2 cellular contexts compared by ENCODE assay signal in genomic region chr19:50300814-50301606, GRCh38.
TF ChIP-seq lines count a peak whose summit lies in the region.

No MANE protein-coding gene starts in this region.

TF ChIP-seq in IMR-90, 13 proteins besides CTCF, POLR2A, EP300 and RAD21:
- TF ChIP-seq MAFK (IDR thresholded peaks at IDR 0.05; ENCODE audit: low read depth, low read length) (peak; percentile 9; the same call in 1 of the 2 replicates), RCOR1 (IDR thresholded peaks at IDR 0.05; ENCODE audit: insufficient replicate concordance, low read length) (no peak), FOS (IDR thresholded peaks at IDR 0.05; ENCODE audit: low read depth, low read length) (peak; percentile 61), ELK1 (IDR thresholded peaks at IDR 0.05; ENCODE audit: borderline replicate concordance, low read depth, low read length) (no peak)

TF ChIP-seq in K562, 482 proteins besides CTCF, POLR2A, EP300 and RAD21 (continues in another document):
- no peak for TF ChIP-seq NR2C1 (IDR thresholded peaks at IDR 0.05)
- no peak for TF ChIP-seq NR2C1 (tag; IDR thresholded peaks at IDR 0.05)
- TF ChIP-seq MAFF (IDR thresholded peaks at IDR 0.05; ENCODE audit: low read length), result peak; percentile 52; the same call in 1 of the 2 replicates
- no peak for TF ChIP-seq ESRRA (IDR thresholded peaks at IDR 0.05; ENCODE audit: borderline replicate concordance, low read depth)
- no peak for TF ChIP-seq HINFP (tag; conservative IDR thresholded peaks at IDR 0.05; ENCODE audit: low read depth)
- TF ChIP-seq AFF4 (CRISPR knock-in tag; IDR thresholded peaks at IDR 0.05), result no peak
- peak; percentile 83 for TF ChIP-seq FOSL1 (tag; conservative IDR thresholded peaks at IDR 0.05)
- 0 out of 2 replicates have a peak, but pooled peaks have one; percentile 36 for TF ChIP-seq ZBTB40 (IDR thresholded peaks at IDR 0.05)
- TF ChIP-seq ZBTB40 (CRISPR knock-in tag; IDR thresholded peaks at IDR 0.05), result no peak
- TF ChIP-seq REST (CRISPR knock-in tag; IDR thresholded peaks at IDR 0.05; ENCODE audit: low read depth), result no peak
- TF ChIP-seq ZNF124 (CRISPR knock-in tag; IDR thresholded peaks at IDR 0.05), result no peak
- peak; percentile 53; the same call in 1 of the 2 replicates for TF ChIP-seq JUND (IDR thresholded peaks at IDR 0.05; ENCODE audit: borderline replicate concordance, low read depth, low read length)
- TF ChIP-seq JUND (tag; IDR thresholded peaks at IDR 0.05; ENCODE audit: borderline replicate concordance, low read depth, low read length), result no peak
- TF ChIP-seq ZNF232 (CRISPR knock-in tag; IDR thresholded peaks at IDR 0.05), result no peak
- no peak for TF ChIP-seq ZNF217 (CRISPR knock-in tag; IDR thresholded peaks at IDR 0.05)
- no peak for TF ChIP-seq EWSR1 (IDR thresholded peaks at IDR 0.05; ENCODE audit: borderline replicate concordance, low read depth, partially characterized antibody)
- TF ChIP-seq ZNF444 (CRISPR knock-in tag; IDR thresholded peaks at IDR 0.05), result no peak
- 0 out of 2 replicates have a peak, but pooled peaks have one; percentile 25 for TF ChIP-seq SMARCA5 (IDR thresholded peaks at IDR 0.05)
- no peak for TF ChIP-seq LCOR (CRISPR knock-in tag; IDR thresholded peaks at IDR 0.05)
- no peak for TF ChIP-seq NKRF (IDR thresholded peaks at IDR 0.05; ENCODE audit: borderline replicate concordance)
- TF ChIP-seq RBM15 (IDR thresholded peaks at IDR 0.05; ENCODE audit: insufficient read depth, low read length), result no peak
- peak; percentile 62 for TF ChIP-seq MAFG (tag; conservative IDR thresholded peaks at IDR 0.05)
- TF ChIP-seq ZNF511 (CRISPR knock-in tag; IDR thresholded peaks at IDR 0.05), result no peak
- peak; percentile 40; the same call in 1 of the 2 replicates for TF ChIP-seq SMARCA4 (IDR thresholded peaks at IDR 0.05)
- peak; percentile 59; the same call in 1 of the 2 replicates for TF ChIP-seq MAFK (IDR thresholded peaks at IDR 0.05; ENCODE audit: low read length)
- 0 out of 2 replicates have a peak, but pooled peaks have one; percentile 20 for TF ChIP-seq NFE2 (IDR thresholded peaks at IDR 0.05; ENCODE audit: low read depth)
- TF ChIP-seq ZNF274 (IDR thresholded peaks at IDR 0.05; ENCODE audit: borderline replicate concordance, low read depth, low read length), result no peak
- TF ChIP-seq ARID2 (IDR thresholded peaks at IDR 0.05), result no peak
- TF ChIP-seq E2F5 (CRISPR knock-in tag; IDR thresholded peaks at IDR 0.05), result no peak
- no peak for TF ChIP-seq RUNX1 (IDR thresholded peaks at IDR 0.05; ENCODE audit: low read depth)
- TF ChIP-seq C11orf30 (IDR thresholded peaks at IDR 0.05; ENCODE audit: low read depth), result peak; percentile 76
- no peak for TF ChIP-seq HDAC2 (IDR thresholded peaks at IDR 0.05)
- no peak for TF ChIP-seq HDAC8 (tag; IDR thresholded peaks at IDR 0.05)
- peak; percentile 93 for TF ChIP-seq RBM25 (IDR thresholded peaks at IDR 0.05; ENCODE audit: low read depth, low read length, severe bottlenecking)
- TF ChIP-seq ZNF316 (IDR thresholded peaks at IDR 0.05), result peak; percentile 77
- TF ChIP-seq ZNF695 (CRISPR knock-in tag; IDR thresholded peaks at IDR 0.05), result no peak
- TF ChIP-seq TEAD4 (IDR thresholded peaks at IDR 0.05; ENCODE audit: low read length), result no peak
- no peak for TF ChIP-seq TEAD4 (CRISPR knock-in tag; IDR thresholded peaks at IDR 0.05; ENCODE audit: borderline replicate concordance)
